9 cellular contexts compared by ENCODE assay signal in the genomic region with DNA sequence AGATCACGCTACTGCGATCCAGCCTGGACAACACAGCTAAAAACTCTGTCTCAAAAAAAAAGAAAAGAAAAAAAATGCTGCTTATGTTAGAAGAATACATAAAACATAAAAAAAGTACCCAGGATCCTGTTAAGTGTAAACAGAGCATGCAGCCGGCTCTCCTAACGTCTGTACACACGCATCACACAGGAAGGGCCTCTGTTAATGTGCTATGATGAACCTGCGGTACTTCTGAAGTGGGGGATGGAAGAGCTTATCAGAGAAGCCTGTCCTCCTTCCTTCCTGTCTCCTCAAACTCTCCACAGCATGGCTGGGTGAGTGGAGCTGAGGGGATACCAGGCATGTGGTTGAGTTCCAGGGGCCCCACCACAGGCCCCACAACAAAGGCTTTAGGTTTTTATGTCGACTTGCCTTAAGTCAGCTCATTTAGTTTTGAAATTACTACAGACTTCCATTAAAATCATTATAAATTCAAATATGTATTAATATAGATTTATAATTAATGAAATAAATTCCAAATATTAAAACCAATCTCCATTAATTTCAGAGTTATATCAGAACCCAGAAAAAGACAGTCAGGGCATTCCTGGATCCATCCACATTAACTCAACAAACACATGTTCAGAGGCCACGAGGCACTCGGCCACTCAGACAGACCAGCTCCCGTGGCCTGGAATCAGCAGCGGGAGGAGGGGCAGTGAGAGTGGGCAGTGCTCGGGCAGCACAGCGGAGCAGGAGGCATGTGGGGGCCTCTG. TPM values are rescaled to one million over a fixed set of nuclear protein-coding genes. Genes with fewer than 3 reads are reported as not detected.
A peak's percentile ranks its signal among the peaks of the same experiment; 100 is the strongest.
DNase-seq lines count a peak whose midpoint lies in the region.
"Had no signal": no experiment of that assay in that cellular context is flagged by ENCODE, and none has a peak within 500 bp of the region (broad histone marks: within the 10 kb centered on the region; RNA-seq: fewer than 3 reads in every experiment).

No MANE protein-coding gene starts in this region.

- H3K27ac Mint-ChIP-seq in activated CD4-positive, alpha-beta memory T cell treated with anti-CD3 and anti-CD28 coated beads for 36 hours: peak overlapping the region; percentile 45

- H3K27me3 Mint-ChIP-seq in activated CD4-positive, alpha-beta memory T cell treated with anti-CD3 and anti-CD28 coated beads for 36 hours: no peaks in the 10 kb centered on the region

- POLR2A ChIA-PET in activated CD4-positive, alpha-beta memory T cell treated with anti-CD3 and anti-CD28 coated beads for 36 hours (lab: Charles Lee): interaction anchor here (1.0 to 1.6 kb wide), 3 partner anchors 64 to 97 kb away, joined by 3 to 5 read pairs (median 4); no protein-coding TSS in a partner anchor

- no peaks in the 10 kb centered on the region for H3K9me3 Mint-ChIP-seq in activated CD4-positive, alpha-beta memory T cell treated with anti-CD3 and anti-CD28 coated beads for 36 hours

- intact Hi-C loops in activated CD4-positive, alpha-beta memory T cell treated with anti-CD3 and anti-CD28 coated beads for 36 hours (cut with micrococcal nuclease): no loop called here

- H3K4me1 Mint-ChIP-seq in activated CD4-positive, alpha-beta memory T cell treated with anti-CD3 and anti-CD28 coated beads for 36 hours (ENCODE audit: low read depth): peaks cover 64% of the 10 kb centered on the region

- CTCF ChIA-PET in activated CD4-positive, alpha-beta memory T cell treated with anti-CD3 and anti-CD28 coated beads for 36 hours (lab: Charles Lee): interaction anchor here (0.6 to 2.2 kb wide), 8 partner anchors 35 to 313 kb away, joined by 3 to 6 read pairs (median 4); no protein-coding TSS in a partner anchor

- peak overlapping the region; percentile 16 for H3K4me3 Mint-ChIP-seq in activated CD4-positive, alpha-beta memory T cell treated with anti-CD3 and anti-CD28 coated beads for 36 hours

- DNase-seq in OCI-M1 (lab: John Stamatoyannopoulos, UW) (peak; percentile 78), amniotic epithelial cell (ENCODE audit: low read depth) (peak; percentile 79), SKM-1 treated with dmso at 0.1 percent for 144 hours (lab: John Stamatoyannopoulos, UW; ENCODE audit: unreplicated experiment) (no peak), HuH-7 (ENCODE audit: low spot score) (no peak), pons (ENCODE audit: low spot score) (no peak)
- peak; percentile 81 for DNase-seq in activated CD4-positive, alpha-beta memory T cell treated with anti-CD3 and anti-CD28 coated beads for 36 hours
- peak; percentile 56 for DNase-seq in stimulated activated naive CD4-positive, alpha-beta T cell treated with Interleukin-2 at 50 U/mL for 16 hours (lab: John Stamatoyannopoulos, UW)
- DNase-seq: NCI-H345, SW 1271 had no signal

- peaks cover 20% of the 10 kb centered on the region for H3K36me3 Mint-ChIP-seq in activated CD4-positive, alpha-beta memory T cell treated with anti-CD3 and anti-CD28 coated beads for 36 hours

RNA-seq across cellular contexts. Expression of gene CCDC57, which starts 11.7 kb away (rescaled TPM):
- total RNA-seq in activated CD4-positive, alpha-beta memory T cell treated with anti-CD3 and anti-CD28 coated beads for 36 hours: 10 to 100 TPM; 49.6 to 51.7 TPM

RNA-seq across cellular contexts. Expression of gene SLC16A3, which starts 27.9 kb away (rescaled TPM):
- total RNA-seq in activated CD4-positive, alpha-beta memory T cell treated with anti-CD3 and anti-CD28 coated beads for 36 hours: 10 to 100 TPM; 97.4 to 99.7 TPM

Comparison
In these comparisons a context has a peak if more than half of its experiments do, and no peak if none do; other contexts are left out.
1. DNase-seq: peak in OCI-M1 (single experiment), activated CD4-positive, alpha-beta memory T cell treated with anti-CD3 and anti-CD28 coated beads for 36 hours (single experiment), amniotic epithelial cell (single experiment) and stimulated activated naive CD4-positive, alpha-beta T cell treated with Interleukin-2 at 50 U/mL for 16 hours (single experiment); none in SKM-1 treated with dmso at 0.1 percent for 144 hours (single experiment), HuH-7 (single experiment) and pons (single experiment).